Comparison of ENCODE assay signal across 22 cellular contexts in genomic region chr4:153480704-153481103, GRCh38. TPM values are rescaled to one million over a fixed set of nuclear protein-coding genes. Genes with fewer than 3 reads are reported as not detected.
A peak's percentile ranks its signal among the peaks of the same experiment; 100 is the strongest.
DNase-seq lines count a peak whose midpoint lies in the region; ATAC-seq, FAIRE-seq and TF ChIP-seq lines count a peak whose summit lies in the region.
"Had no signal": no experiment of that assay in that cellular context is flagged by ENCODE, and none has a peak within 500 bp of the region (broad histone marks: within the 10 kb centered on the region; RNA-seq: fewer than 3 reads in every experiment).

No MANE protein-coding gene starts in this region.

- peaks cover 17% of the 10 kb centered on the region for H3K36me3 Mint-ChIP-seq in activated CD4-positive, alpha-beta memory T cell treated with anti-CD3 and anti-CD28 coated beads for 36 hours
- peaks cover 20% of the 10 kb centered on the region for H3K36me3 Mint-ChIP-seq in activated CD4-positive, alpha-beta memory T cell treated with anti-CD3 and anti-CD28 coated beads, Interleukin-2, amount 10 ng/mL, durations not matched to agents 7 days and 5 days (ENCODE audit: low read depth)
- H3K36me3 Mint-ChIP-seq in stimulated activated memory B cell treated with anti-CD40 and anti-IgM and Interleukin-4, amounts not matched to agents 10 μg/mL and 1 μg/mL and 100 μg/mL, for 72 hours = peaks cover 33% of the 10 kb centered on the region

- H3K4me2 ChIP-seq in GM12878 (ENCODE audit: control insufficient read depth, insufficient read depth) = peak overlapping the region; percentile 77

- 0 out of 2 replicates have a peak, but pooled peaks have one; percentile 13 for TF ChIP-seq POLR2A in GM12878 (IDR thresholded peaks at IDR 0.05; ENCODE audit: low read depth, low read length)

- H3K4me1 Mint-ChIP-seq in activated CD4-positive, alpha-beta memory T cell treated with anti-CD3 and anti-CD28 coated beads for 36 hours (ENCODE audit: low read depth) = peaks cover 62% of the 10 kb centered on the region
- peaks cover 39% of the 10 kb centered on the region for H3K4me1 Mint-ChIP-seq in activated CD4-positive, alpha-beta memory T cell treated with anti-CD3 and anti-CD28 coated beads, Interleukin-2, amount 10 ng/mL, durations not matched to agents 7 days and 5 days
- peaks cover 90% of the 10 kb centered on the region for H3K4me1 Mint-ChIP-seq in stimulated activated memory B cell treated with anti-CD40 and anti-IgM and Interleukin-4, amounts not matched to agents 10 μg/mL and 1 μg/mL and 100 μg/mL, for 72 hours

- H3K4me3 Mint-ChIP-seq in activated CD4-positive, alpha-beta memory T cell treated with anti-CD3 and anti-CD28 coated beads for 36 hours = no peak overlapping the region
- no peak overlapping the region for H3K4me3 Mint-ChIP-seq in activated CD4-positive, alpha-beta memory T cell treated with anti-CD3 and anti-CD28 coated beads, Interleukin-2, amount 10 ng/mL, durations not matched to agents 7 days and 5 days
- peak overlapping the region; percentile 65 for H3K4me3 Mint-ChIP-seq in stimulated activated memory B cell treated with anti-CD40 and anti-IgM and Interleukin-4, amounts not matched to agents 10 μg/mL and 1 μg/mL and 100 μg/mL, for 72 hours
- H3K4me3 Mint-ChIP-seq: activated T-helper 1 cell treated with anti-CD3 and anti-CD28 coated beads, Interleukin-12 subunit alpha, Interleukin-12 subunit beta, Interleukin-2, Interleukin-4 antibody, amounts not matched to agents 30 ng/mL and 10 ng/mL and 1 ng/mL, durations not matched to agents 14 hours and 24 hours and 36 hours; mesothelial cell of epicardium had no signal

- DNase-seq in activated CD4-positive, alpha-beta memory T cell treated with anti-CD3 and anti-CD28 coated beads for 36 hours = no peak
- DNase-seq in activated CD4-positive, alpha-beta memory T cell treated with anti-CD3 and anti-CD28 coated beads, Interleukin-2, amount 10 ng/mL, durations not matched to agents 7 days and 5 days = no peak
- DNase-seq in GM12878 (ENCODE audit: low read depth, low spot score) (no peak), heart right ventricle (no peak), GM13976 (ENCODE audit: low spot score) (no peak)
- DNase-seq: activated CD4-positive, CD25-positive, alpha-beta regulatory T cell treated with anti-CD3 and anti-CD28 coated beads, Interleukin-2, amount 50 U/mL, for 72 hours; body of pancreas; Caco-2; dermis blood vessel endothelial cell; esophagus squamous epithelium; GDM1; KG1; kidney; NCI-H1048; NCI-H748 treated with DMSO at 0.1 percent for 48 hours; ovary; upper lobe of right lung had no signal

- peaks cover 93% of the 10 kb centered on the region for H3K79me2 ChIP-seq in GM12878 (ENCODE audit: control insufficient read depth, insufficient read depth, low read length)

- in situ Hi-C loops in GM12878 (cut with MboI) = no loop called here
- in situ Hi-C loops in GM13976 (cut with MboI; ENCODE audit: low sequenced_read_pairs, unreplicated experiment) = no loop called here

- SMC1A ChIA-PET in GM12878 (lab: Charles Lee; ENCODE audit: uncharacterized antibody, unreplicated experiment) = interaction anchor here (0.9 to 8.6 kb wide), 10 partner anchors 10 to 135 kb away, joined by 3 to 121 read pairs (median 6); no protein-coding TSS in a partner anchor

- H3K4me1 ChIP-seq in HEK293 (ENCODE audit: control insufficient read depth, insufficient read depth, low read length) (peaks cover 8% of the 10 kb centered on the region), GM12878 (ENCODE audit: control insufficient read depth, insufficient read depth, low read length) (peaks cover 55% of the 10 kb centered on the region), heart right ventricle (peaks cover 5 to 61% (median 26%) of the 10 kb centered on the region in 9 donors)
- H3K4me1 ChIP-seq: upper lobe of right lung had no signal

- peak overlapping the region; percentile 28; the same call in 1 of the 2 replicates for H3K9ac ChIP-seq in GM12878 (ENCODE audit: control insufficient read depth, insufficient read depth, low read length)

- no peak for FAIRE-seq in GM12878 (lab: Jason Lieb, UNC)
- FAIRE-seq: kidney had no signal

- RAD21 ChIA-PET in GM12878 (lab: Charles Lee; ENCODE audit: unreplicated experiment) = interaction anchor here (1.5 to 5.3 kb wide), 8 partner anchors 10 to 135 kb away, joined by 3 to 118 read pairs (median 26); partner anchors contain the start of gene TMEM131L

- TF ChIP-seq RAD21 in GM12878 (IDR thresholded peaks at IDR 0.05; ENCODE audit: insufficient read depth, low read depth, low read length) = no peak

- H3K36me3 ChIP-seq in HEK293 (ENCODE audit: control insufficient read depth in 2 of 2, insufficient read depth in 1 of 2, low read length in 2 of 2) (peaks cover 0 to 2% of the 10 kb centered on the region in 2 experiments; a peak in 2 of 3 replicates), GM12878 (ENCODE audit: control insufficient read depth in 2 of 2, insufficient read depth in 2 of 2, low read length in 1 of 2) (peaks cover 5 to 21% of the 10 kb centered on the region in 2 experiments; a peak in 3 of 4 replicates), heart right ventricle (peaks cover 0 to 18% (median 0%) of the 10 kb centered on the region in 9 donors)
- H3K36me3 ChIP-seq: ovary, upper lobe of right lung had no signal

- H2AFZ ChIP-seq in GM12878 (ENCODE audit: control insufficient read depth, low read depth, low read length) = no peak overlapping the region

- no peaks in the 10 kb centered on the region for H4K20me1 ChIP-seq in GM12878 (ENCODE audit: control insufficient read depth, insufficient read depth)

- H3K27me3 ChIP-seq in GM12878 (replicated peaks in 1 of 2; ENCODE audit: control insufficient read depth in 2 of 2, insufficient read depth in 2 of 2, low read length in 1 of 2) (no peaks in the 10 kb centered on the region), heart right ventricle (no peaks in the 10 kb centered on the region)
- H3K27me3 ChIP-seq: body of pancreas, esophagus squamous epithelium, ovary, upper lobe of right lung had no signal

- peak overlapping the region; percentile 66 for H3K27ac Mint-ChIP-seq in activated CD4-positive, alpha-beta memory T cell treated with anti-CD3 and anti-CD28 coated beads for 36 hours
- no peak overlapping the region for H3K27ac Mint-ChIP-seq in activated CD4-positive, alpha-beta memory T cell treated with anti-CD3 and anti-CD28 coated beads, Interleukin-2, amount 10 ng/mL, durations not matched to agents 7 days and 5 days
- H3K27ac Mint-ChIP-seq in stimulated activated memory B cell treated with anti-CD40 and anti-IgM and Interleukin-4, amounts not matched to agents 10 μg/mL and 1 μg/mL and 100 μg/mL, for 72 hours = peak overlapping the region; percentile 84
- H3K27ac Mint-ChIP-seq: activated T-helper 1 cell treated with anti-CD3 and anti-CD28 coated beads, Interleukin-12 subunit alpha, Interleukin-12 subunit beta, Interleukin-2, Interleukin-4 antibody, amounts not matched to agents 30 ng/mL and 10 ng/mL and 1 ng/mL, durations not matched to agents 14 hours and 24 hours and 36 hours; mesothelial cell of epicardium had no signal

- intact Hi-C loops in activated CD4-positive, alpha-beta memory T cell treated with anti-CD3 and anti-CD28 coated beads for 36 hours (cut with micrococcal nuclease) = no loop called here
- intact Hi-C loops in GM12878 (cut with micrococcal nuclease; ENCODE audit: unreplicated experiment) = no loop called here
- intact Hi-C loops in heart right ventricle (cut with DNase I) = loop anchor here in 5 of 10 donors (5.0 to 10.0 kb wide), 4 partner anchors 37 to 87 kb away; no protein-coding TSS in a partner anchor

- H3K4me3 ChIP-seq in HEK293 (ENCODE audit: low read depth, low read length) = no peak overlapping the region
- peak overlapping the region; percentile 11; the same call in 1 of the 2 replicates for H3K4me3 ChIP-seq in GM12878
- H3K4me3 ChIP-seq in heart right ventricle = no peak overlapping the region
- H3K4me3 ChIP-seq: body of pancreas, esophagus squamous epithelium, ovary, upper lobe of right lung had no signal

- H3K27ac ChIP-seq in HEK293 (ENCODE audit: extremely low read depth, low read depth, low read length) = no peak overlapping the region
- H3K27ac ChIP-seq in GM12878 (ENCODE audit: control insufficient read depth, insufficient read depth) = peak overlapping the region; percentile 68
- H3K27ac ChIP-seq in heart right ventricle = no peak overlapping the region
- H3K27ac ChIP-seq: body of pancreas, ovary, upper lobe of right lung had no signal

- no peak for TF ChIP-seq CTCF in HEK293 (tag by site-specific recombination; IDR thresholded peaks at IDR 0.05)
- TF ChIP-seq CTCF in GM12878 (IDR thresholded peaks at IDR 0.05 in 2 of 3, conservative IDR thresholded peaks at IDR 0.05 in 1 of 3; ENCODE audit: control insufficient read depth in 2 of 3, extremely low read depth in 1 of 3, insufficient read depth in 1 of 3, low read depth in 3 of 3, low read length in 3 of 3) = no peak
- TF ChIP-seq CTCF in heart right ventricle (IDR thresholded peaks at IDR 0.05) = no peak
- TF ChIP-seq CTCF in GM13976 (IDR thresholded peaks at IDR 0.05; ENCODE audit: borderline replicate concordance, control extremely low read depth, extremely low read depth, insufficient read depth, missing control alignments) = no peak

- no peaks in the 10 kb centered on the region for H3K27me3 Mint-ChIP-seq in activated CD4-positive, alpha-beta memory T cell treated with anti-CD3 and anti-CD28 coated beads for 36 hours
- no peaks in the 10 kb centered on the region for H3K27me3 Mint-ChIP-seq in activated CD4-positive, alpha-beta memory T cell treated with anti-CD3 and anti-CD28 coated beads, Interleukin-2, amount 10 ng/mL, durations not matched to agents 7 days and 5 days
- no peaks in the 10 kb centered on the region for H3K27me3 Mint-ChIP-seq in stimulated activated memory B cell treated with anti-CD40 and anti-IgM and Interleukin-4, amounts not matched to agents 10 μg/mL and 1 μg/mL and 100 μg/mL, for 72 hours

- 1% methylated on average over 5 of the region's 5 CpGs for WGBS in GM12878 (ENCODE audit: insufficient coverage, insufficient replicate concordance, low lambda C conversion rate, missing lambda C conversion rate)
- 85 to 91% methylated on average over 5 of the region's 5 CpGs for WGBS in heart right ventricle, 2 donors

- TF ChIP-seq EP300 in GM12878 (IDR thresholded peaks at IDR 0.05; ENCODE audit: borderline replicate concordance in 1 of 2, control insufficient read depth in 1 of 2, low read depth in 2 of 2, low read length in 2 of 2) = no peak

- no peaks in the 10 kb centered on the region for H3K9me3 ChIP-seq in HEK293 (ENCODE audit: control insufficient read depth, insufficient read depth, low read depth, low read length)
- H3K9me3 ChIP-seq in GM12878 (replicated peaks; ENCODE audit: control insufficient read depth, insufficient read depth, low read length) = no peaks in the 10 kb centered on the region; the same call in 2 of the 3 replicates
- H3K9me3 ChIP-seq in heart right ventricle = no peaks in the 10 kb centered on the region
- H3K9me3 ChIP-seq: body of pancreas, Caco-2, esophagus squamous epithelium, ovary, upper lobe of right lung had no signal

- no peaks in the 10 kb centered on the region for H3K9me3 Mint-ChIP-seq in activated CD4-positive, alpha-beta memory T cell treated with anti-CD3 and anti-CD28 coated beads for 36 hours
- H3K9me3 Mint-ChIP-seq in activated CD4-positive, alpha-beta memory T cell treated with anti-CD3 and anti-CD28 coated beads, Interleukin-2, amount 10 ng/mL, durations not matched to agents 7 days and 5 days = no peaks in the 10 kb centered on the region
- H3K9me3 Mint-ChIP-seq in stimulated activated memory B cell treated with anti-CD40 and anti-IgM and Interleukin-4, amounts not matched to agents 10 μg/mL and 1 μg/mL and 100 μg/mL, for 72 hours = no peaks in the 10 kb centered on the region
- H3K9me3 Mint-ChIP-seq: activated T-helper 1 cell treated with anti-CD3 and anti-CD28 coated beads, Interleukin-12 subunit alpha, Interleukin-12 subunit beta, Interleukin-2, Interleukin-4 antibody, amounts not matched to agents 30 ng/mL and 10 ng/mL and 1 ng/mL, durations not matched to agents 14 hours and 24 hours and 36 hours; mesothelial cell of epicardium had no signal

- POLR2A ChIA-PET in activated CD4-positive, alpha-beta memory T cell treated with anti-CD3 and anti-CD28 coated beads for 36 hours (lab: Charles Lee) = interaction anchor here (0.6 to 1.9 kb wide), 3 partner anchors 12 to 93 kb away, joined by 3 to 5 read pairs (median 4); no protein-coding TSS in a partner anchor
- POLR2A ChIA-PET in activated CD4-positive, alpha-beta memory T cell treated with anti-CD3 and anti-CD28 coated beads, Interleukin-2, amount 10 ng/mL, durations not matched to agents 7 days and 5 days (lab: Charles Lee) = interaction anchor here (1.1 kb wide), 2 partner anchors 13 to 15 kb away, joined by 5 read pairs; partner anchors contain the start of gene TMEM131L
- POLR2A ChIA-PET in HEK293 (lab: Yijun Ruan, JAX) = no interaction called here
- POLR2A ChIA-PET in GM12878 (lab: Charles Lee) = interaction anchor here (0.6 to 4.8 kb wide), 7 partner anchors 11 to 90 kb away, joined by 3 to 64 read pairs (median 6); partner anchors contain the start of gene TMEM131L

- no TSS peak for BruUV-seq in GM12878 (replicated peaks; lab: Mats Ljungman, UMichigan)

- ATAC-seq in GM12878 = peak; percentile 10
- peak; percentile 42 for ATAC-seq in stimulated activated memory B cell treated with anti-CD40 and anti-IgM and Interleukin-4, amounts not matched to agents 10 μg/mL and 1 μg/mL and 100 μg/mL, for 72 hours
- no peak for ATAC-seq in HG03159 (IDR thresholded peaks at IDR 0.05; ENCODE audit: unreplicated experiment)
- ATAC-seq in heart right ventricle = no peak
- ATAC-seq: body of pancreas, upper lobe of right lung had no signal

- CTCF ChIA-PET in activated CD4-positive, alpha-beta memory T cell treated with anti-CD3 and anti-CD28 coated beads for 36 hours (lab: Charles Lee) = interaction anchor here (1.5 to 3.9 kb wide), 2 partner anchors 13 to 93 kb away, joined by 4 to 11 read pairs; no protein-coding TSS in a partner anchor
- CTCF ChIA-PET in activated CD4-positive, alpha-beta memory T cell treated with anti-CD3 and anti-CD28 coated beads, Interleukin-2, amount 10 ng/mL, durations not matched to agents 7 days and 5 days (lab: Charles Lee) = no interaction called here
- CTCF ChIA-PET in HEK293 (lab: Yijun Ruan, JAX) (no interaction called here), GM12878 (lab: Yijun Ruan, JAX) (interaction anchor here (0.7 to 5.1 kb wide), 3 partner anchors 12 to 135 kb away, joined by 3 to 54 read pairs (median 14); partner anchors contain the start of gene MND1)

RNA-seq across cellular contexts. Expression of gene TMEM131L, which starts 14.5 kb away (rescaled TPM):
- total RNA-seq in activated CD4-positive, alpha-beta memory T cell treated with anti-CD3 and anti-CD28 coated beads for 36 hours = 10 to 100 TPM; 32.7 to 33.3 TPM
- 10 to 100 TPM; 25.2 to 26.3 TPM for total RNA-seq in activated CD4-positive, alpha-beta memory T cell treated with anti-CD3 and anti-CD28 coated beads, Interleukin-2, amount 10 ng/mL, durations not matched to agents 7 days and 5 days
- total RNA-seq in GM12878 (2013; cell fraction: nucleolus; rRNA removed) = 766 and 777 TPM in 2 replicates
- total RNA-seq in GM12878 (2014; rRNA removed) = 77.0 and 90.4 TPM in 2 replicates
- 64.0 and 66.4 TPM in 2 replicates for total RNA-seq in GM12878 (2014; rRNA removed; fragmentation: Illumina TruSeq; extraction: Trizol)
- 77.8 and 85.2 TPM in 2 replicates for total RNA-seq in GM12878 (2021)
- 39.6 TPM for polyA plus RNA-seq in GM12878 (2011; ENCODE audit: low read depth)
- 90.9 and 101 TPM in 2 replicates for polyA plus RNA-seq in GM12878 (2011; rRNA removed)
- polyA plus RNA-seq in GM12878 (2011; cell fraction: cytosol; rRNA removed) = 65.6 and 84.8 TPM in 2 replicates
- polyA plus RNA-seq in GM12878 (2011; cell fraction: nucleus; rRNA removed) = 169 and 183 TPM in 2 replicates
- polyA plus RNA-seq in GM12878 (2012) = 45.1 and 70.5 TPM in 2 replicates
- 74.3 and 94.5 TPM in 2 replicates for polyA plus RNA-seq in GM12878 (2014; fragmentation: Illumina TruSeq; extraction: Trizol)
- 1 to 10 TPM; 8.5 to 9.5 TPM for polyA plus RNA-seq in GM12878 (2014; fragmentation: Nextera tagmentation; extraction: Ambion mirVana)
- 47.1 and 47.5 TPM in 2 replicates for polyA plus RNA-seq in GM12878 (2014; rRNA removed)
- polyA plus RNA-seq in GM12878 (2016; fragmentation: Nextera tagmentation; extraction: Ambion mirVana) = 10 to 100 TPM; 74.5 TPM
- polyA minus RNA-seq in GM12878 (2011; rRNA and poly(A)+ RNA removed) = 177 and 187 TPM in 2 replicates
- polyA minus RNA-seq in GM12878 (2011; cell fraction: cytosol; rRNA and poly(A)+ RNA removed) = 53.1 and 74.4 TPM in 2 replicates
- 194 and 231 TPM in 2 replicates for polyA minus RNA-seq in GM12878 (2011; cell fraction: nucleus; rRNA and poly(A)+ RNA removed)
- total RNA-seq in heart right ventricle = 10 to 100 TPM in 9 of 10 donors, 1 to 10 TPM in 1; 9.1 to 33.6 (median 20.0) TPM
- 1 to 10 TPM; 2.7 to 3.7 TPM for polyA plus RNA-seq in heart right ventricle

Comparison
In these comparisons a context has a peak if more than half of its experiments do, and no peak if none do; other contexts are left out.
1. CTCF ChIA-PET loops: an anchor here in activated CD4-positive, alpha-beta memory T cell treated with anti-CD3 and anti-CD28 coated beads for 36 hours (1.5 to 3.9 kb wide) and GM12878 (0.7 to 5.1 kb wide); none called in activated CD4-positive, alpha-beta memory T cell treated with anti-CD3 and anti-CD28 coated beads, Interleukin-2, amount 10 ng/mL, durations not matched to agents 7 days and 5 days and HEK293.
2. ATAC-seq: peak in GM12878 (single experiment) and stimulated activated memory B cell treated with anti-CD40 and anti-IgM and Interleukin-4, amounts not matched to agents 10 μg/mL and 1 μg/mL and 100 μg/mL, for 72 hours (single experiment); none in HG03159 (single experiment) and heart right ventricle (0 of 8).